ENCODE assay signal across 8 cellular contexts in genomic region chr1:185734929-185735666, GRCh38. TPM values are rescaled to one million over a fixed set of nuclear protein-coding genes. Genes with fewer than 3 reads are reported as not detected.
A peak's percentile ranks its signal among the peaks of the same experiment; 100 is the strongest.
DNase-seq lines count a peak whose midpoint lies in the region; ATAC-seq, FAIRE-seq and TF ChIP-seq lines count a peak whose summit lies in the region.

No MANE protein-coding gene starts in this region.

- intact Hi-C loops in left lung (cut with DNase I) (no loop called here), testis (cut with DNase I; ENCODE audit: low total_unique reads) (no loop called here)

- H3K9ac ChIP-seq in astrocyte (ENCODE audit: low read length): peak overlapping the region; percentile 80

- H3K36me3 Mint-ChIP-seq in activated T-cell treated with anti-CD3 and anti-CD28 coated beads, Interleukin-2, amount 50 U/mL, for 4 hours (ENCODE audit: insufficient read depth): no peaks in the 10 kb centered on the region
- H3K36me3 Mint-ChIP-seq in astrocyte (ENCODE audit: low read depth, unreplicated experiment): no peaks in the 10 kb centered on the region

- 16 to 25% methylated on average over 9 of the region's 9 CpGs for WGBS in testis, 2 donors
- WGBS in small intestine, 3 donors: 52 to 76% (median 68%) methylated on average over 9 of the region's 9 CpGs

- peaks cover 14% of the 10 kb centered on the region for H3K4me1 ChIP-seq in astrocyte (ENCODE audit: insufficient read depth, low read length)
- peaks cover 0 to 20% of the 10 kb centered on the region in 2 donors for H3K4me1 ChIP-seq in left lung
- H3K4me1 ChIP-seq in testis: no peaks in the 10 kb centered on the region
- no peaks in the 10 kb centered on the region for H3K4me1 ChIP-seq in small intestine (ENCODE audit: control insufficient read depth in 2 of 2, insufficient read depth in 1 of 2, low read depth in 1 of 2, low read length in 1 of 2)

- no peak for DNase-seq in activated T-cell treated with anti-CD3 and anti-CD28 coated beads, Interleukin-2, amount 50 U/mL, for 4 hours
- DNase-seq in activated T-cell treated with anti-CD3 and anti-CD28 coated beads, Interleukin-2, amount 50 U/mL, for 1 hour: no peak
- DNase-seq in astrocyte (ENCODE audit: low read depth) (no peak), left lung (no peak), testis (no peak), G401 (ENCODE audit: low spot score) (no peak), small intestine (no peak)

- H3K4me3 ChIP-seq in astrocyte (ENCODE audit: insufficient read depth, low read depth, low read length): peak overlapping the region; percentile 65
- peak overlapping the region; percentile 28 to 45 for H3K4me3 ChIP-seq in left lung
- H3K4me3 ChIP-seq in testis: peak overlapping the region; percentile 52 to 60
- H3K4me3 ChIP-seq in small intestine (ENCODE audit: low read depth in 1 of 2, low read length in 2 of 2): no peak overlapping the region

- no peaks in the 10 kb centered on the region for H3K27me3 ChIP-seq in astrocyte (ENCODE audit: insufficient read depth, low read length)
- peaks cover 0 to 45% of the 10 kb centered on the region in 2 donors for H3K27me3 ChIP-seq in left lung
- no peaks in the 10 kb centered on the region for H3K27me3 ChIP-seq in testis
- H3K27me3 ChIP-seq in small intestine (ENCODE audit: control insufficient read depth in 2 of 2, insufficient read depth in 2 of 2, low read length in 2 of 2): no peaks in the 10 kb centered on the region

- ATAC-seq in activated T-cell treated with anti-CD3 and anti-CD28 coated beads, Interleukin-2, amount 50 U/mL, for 4 hours: peak in 1 of 2 donors; percentile 26
- no peak for ATAC-seq in left lung
- no peak for ATAC-seq in HG03342 (IDR thresholded peaks at IDR 0.05; ENCODE audit: unreplicated experiment)

- peak overlapping the region; percentile 97 for H2AFZ ChIP-seq in astrocyte (ENCODE audit: low read depth, low read length)

- TF ChIP-seq CTCF in astrocyte (IDR thresholded peaks at IDR 0.05; ENCODE audit: insufficient read depth, low read depth, low read length): no peak
- TF ChIP-seq CTCF in left lung (IDR thresholded peaks at IDR 0.05): no peak
- TF ChIP-seq CTCF in testis (IDR thresholded peaks at IDR 0.05): no peak

- no peak for TF ChIP-seq POLR2A in testis (IDR thresholded peaks at IDR 0.05)

- H3K36me3 ChIP-seq in astrocyte (ENCODE audit: insufficient read depth, low read length): no peaks in the 10 kb centered on the region
- no peaks in the 10 kb centered on the region for H3K36me3 ChIP-seq in left lung
- no peaks in the 10 kb centered on the region for H3K36me3 ChIP-seq in testis (ENCODE audit: low read depth, missing control alignments)
- no peaks in the 10 kb centered on the region for H3K36me3 ChIP-seq in small intestine (ENCODE audit: control insufficient read depth in 2 of 2, insufficient read depth in 2 of 2, low read length in 2 of 2)

- H3K79me2 ChIP-seq in astrocyte (ENCODE audit: insufficient read depth, low read length): no peaks in the 10 kb centered on the region

- peak overlapping the region; percentile 22 for H3K4me3 Mint-ChIP-seq in activated T-cell treated with anti-CD3 and anti-CD28 coated beads, Interleukin-2, amount 50 U/mL, for 4 hours
- peak overlapping the region; percentile 87 for H3K4me3 Mint-ChIP-seq in astrocyte (ENCODE audit: unreplicated experiment)

- H3K9me3 Mint-ChIP-seq in activated T-cell treated with anti-CD3 and anti-CD28 coated beads, Interleukin-2, amount 50 U/mL, for 4 hours: peaks cover 26% of the 10 kb centered on the region
- H3K9me3 Mint-ChIP-seq in astrocyte (ENCODE audit: unreplicated experiment): no peaks in the 10 kb centered on the region

- H3K9me3 ChIP-seq in astrocyte (ENCODE audit: insufficient read depth, low read depth, low read length) (no peaks in the 10 kb centered on the region), left lung (peaks cover 0 to 5% of the 10 kb centered on the region in 2 donors), testis (no peaks in the 10 kb centered on the region), small intestine (ENCODE audit: control insufficient read depth, low read depth) (no peaks in the 10 kb centered on the region)

- H3K4me1 Mint-ChIP-seq in activated T-cell treated with anti-CD3 and anti-CD28 coated beads, Interleukin-2, amount 50 U/mL, for 4 hours (ENCODE audit: low read depth): peaks cover 18% of the 10 kb centered on the region
- peaks cover 7% of the 10 kb centered on the region for H3K4me1 Mint-ChIP-seq in astrocyte (ENCODE audit: low read depth, unreplicated experiment)

- in situ Hi-C loops in G401 (cut with HindIII; ENCODE audit: low sequenced_read_pairs): no loop called here

- peak overlapping the region; percentile 77 for H3K27ac Mint-ChIP-seq in astrocyte (ENCODE audit: unreplicated experiment)

- H3K27ac ChIP-seq in astrocyte (ENCODE audit: low read depth, low read length): peak overlapping the region; percentile 57
- peak overlapping the region; percentile 75 to 89 for H3K27ac ChIP-seq in left lung
- H3K27ac ChIP-seq in testis: no peak overlapping the region
- H3K27ac ChIP-seq in small intestine (ENCODE audit: low read depth in 1 of 2, low read length in 1 of 2): no peak overlapping the region

- FAIRE-seq in astrocyte (lab: Jason Lieb, UNC) (peak; percentile 60), small intestine (lab: Jason Lieb, UNC) (no peak)

- peak overlapping the region; percentile 92 for H3K4me2 ChIP-seq in astrocyte (ENCODE audit: low read length)

- H3K27me3 Mint-ChIP-seq in activated T-cell treated with anti-CD3 and anti-CD28 coated beads, Interleukin-2, amount 50 U/mL, for 4 hours (ENCODE audit: low read depth): peaks cover 57% of the 10 kb centered on the region
- no peaks in the 10 kb centered on the region for H3K27me3 Mint-ChIP-seq in astrocyte (ENCODE audit: low read depth, unreplicated experiment)

- H4K20me1 ChIP-seq in astrocyte (ENCODE audit: insufficient read depth, low read length): no peaks in the 10 kb centered on the region

RNA-seq across cellular contexts. Expression of gene HMCN1, which starts 0.9 kb away (rescaled TPM):
- total RNA-seq in activated T-cell treated with anti-CD3 and anti-CD28 coated beads, Interleukin-2, amount 50 U/mL, for 4 hours: under 1 TPM; under 0.01 to 0.03 (median 0.03) TPM
- 19.7 and 29.6 TPM in 2 replicates for total RNA-seq in astrocyte
- total RNA-seq in left lung: 10 to 100 TPM; 24.0 to 91.0 TPM
- 1 to 10 TPM; 5.2 to 5.7 TPM for total RNA-seq in testis
- 6.2 TPM for polyA plus RNA-seq in testis (ENCODE audit: insufficient read depth, low read depth, low replicate concordance)
- 14.9 and 16.2 TPM in 2 replicates for total RNA-seq in G401 (2014; rRNA removed; shearing (Covaris generic))
- polyA plus RNA-seq in small intestine: 1 to 10 TPM in 1 of 3 donors, under 1 TPM in 2; under 0.01 to 1.9 (median 0.54) TPM

Comparison
In these comparisons a context has a peak if more than half of its experiments do, and no peak if none do; other contexts are left out.
1. H3K27ac ChIP-seq: peak in astrocyte (single experiment) and left lung (2 of 2); none in testis (0 of 2) and small intestine (0 of 2).
2. H3K4me3 ChIP-seq: peak in astrocyte (single experiment), left lung (2 of 2) and testis (2 of 2); none in small intestine (0 of 2).
3. RNA of gene HMCN1, which starts 0.9 kb away (total RNA-seq): 24.0 to 91.0 TPM in left lung, 19.7 to 29.6 TPM in astrocyte, 14.9 to 16.2 TPM in G401 and 5.2 to 5.7 TPM in testis; under 0.01 to 0.03 TPM in activated T-cell treated with anti-CD3 and anti-CD28 coated beads, Interleukin-2, amount 50 U/mL, for 4 hours; every median in the first group is over 4 times any median in the second.